Comparison of ENCODE assay signal across 8 cellular contexts in the genomic region with DNA sequence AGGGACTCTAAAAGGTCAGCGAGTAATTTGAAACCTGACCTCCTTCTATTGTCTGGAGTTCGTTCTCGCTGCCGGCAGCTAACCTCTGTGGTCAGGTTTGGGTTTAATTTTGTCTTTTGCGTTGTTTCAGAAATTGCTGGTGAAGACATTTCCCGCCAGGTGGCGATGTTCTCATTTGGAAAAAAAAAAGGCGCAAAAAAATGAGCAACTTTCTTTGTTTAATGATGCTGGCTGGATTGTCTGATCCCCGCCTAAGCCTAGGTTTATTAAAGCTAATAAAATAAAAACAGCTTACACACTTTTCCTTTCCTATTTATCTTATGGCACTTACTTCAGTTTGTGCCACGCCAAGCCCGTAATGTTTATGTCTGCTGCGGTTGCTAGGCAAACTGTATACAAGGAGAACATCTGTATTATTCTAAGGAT.
DNase-seq lines count a peak whose midpoint lies in the region; ATAC-seq and TF ChIP-seq lines count a peak whose summit lies in the region.

No MANE protein-coding gene starts in this region.

- TF ChIP-seq EP300 in tibial nerve (IDR thresholded peaks at IDR 0.05): no peak

- H3K4me1 ChIP-seq in iPS-18a (ENCODE audit: control insufficient read depth, low read depth, low read length) (peaks cover 4% of the 10 kb centered on the region), tibial nerve (peaks cover 0 to 7% (median 2%) of the 10 kb centered on the region in 4 donors)

- H3K27ac Mint-ChIP-seq in activated naive CD8-positive, alpha-beta T cell treated with anti-CD3 and anti-CD28 coated beads for 36 hours: no peak overlapping the region

- H3K4me1 Mint-ChIP-seq in activated naive CD8-positive, alpha-beta T cell treated with anti-CD3 and anti-CD28 coated beads for 36 hours: no peaks in the 10 kb centered on the region

- H3K27ac ChIP-seq in 22Rv1 (no peak overlapping the region), iPS-18a (ENCODE audit: low read length) (no peak overlapping the region), tibial nerve (no peak overlapping the region)

- no peaks in the 10 kb centered on the region for H3K9me3 ChIP-seq in iPS-18a (ENCODE audit: control insufficient read depth, low read depth, low read length)
- H3K9me3 ChIP-seq in tibial nerve: no peaks in the 10 kb centered on the region

- peak; percentile 19 for DNase-seq in Daoy (ENCODE audit: low read depth)
- DNase-seq in NB4 (ENCODE audit: low read depth): peak; percentile 55
- DNase-seq in activated naive CD8-positive, alpha-beta T cell treated with anti-CD3 and anti-CD28 coated beads for 36 hours: peak; percentile 5
- DNase-seq in tibial nerve (ENCODE audit: low spot score in 2 of 2): peak in 1 of 2 donors; percentile 44
- DNase-seq in activated CD8-positive, alpha-beta memory T cell treated with anti-CD3 and anti-CD28 coated beads, Interleukin-2, amount 50 U/mL, for 48 hours: no peak

- no peak for ATAC-seq in HG03039 (IDR thresholded peaks at IDR 0.05; ENCODE audit: unreplicated experiment)

- peaks cover 35% of the 10 kb centered on the region for H3K27me3 Mint-ChIP-seq in activated naive CD8-positive, alpha-beta T cell treated with anti-CD3 and anti-CD28 coated beads for 36 hours

- TF ChIP-seq POLR2A in NB4 (IDR thresholded peaks at IDR 0.05; ENCODE audit: extremely low read depth, insufficient read length): no peak
- TF ChIP-seq POLR2A in tibial nerve (IDR thresholded peaks at IDR 0.05): no peak

- no peaks in the 10 kb centered on the region for H3K36me3 Mint-ChIP-seq in activated naive CD8-positive, alpha-beta T cell treated with anti-CD3 and anti-CD28 coated beads for 36 hours

- H3K9ac ChIP-seq in iPS-18a (ENCODE audit: low read length): no peak overlapping the region

- H3K27me3 ChIP-seq in iPS-18a (ENCODE audit: control insufficient read depth, insufficient read depth, low read length) (no peaks in the 10 kb centered on the region), tibial nerve (no peaks in the 10 kb centered on the region)

- H3K9me3 Mint-ChIP-seq in activated naive CD8-positive, alpha-beta T cell treated with anti-CD3 and anti-CD28 coated beads for 36 hours: no peaks in the 10 kb centered on the region

- H3K4me3 ChIP-seq in NB4 (ENCODE audit: low read depth, low read length) (no peak overlapping the region), iPS-18a (ENCODE audit: low read length) (peak overlapping the region; percentile 20), tibial nerve (no peak overlapping the region)

- no peaks in the 10 kb centered on the region for H3K36me3 ChIP-seq in iPS-18a (ENCODE audit: control insufficient read depth, low read depth, low read length)
- H3K36me3 ChIP-seq in tibial nerve: no peaks in the 10 kb centered on the region

- TF ChIP-seq CTCF in 22Rv1 (IDR thresholded peaks at IDR 0.05) (peak; percentile 78), NB4 (IDR thresholded peaks at IDR 0.05; ENCODE audit: low read depth, low read length) (peak; percentile 65), tibial nerve (IDR thresholded peaks at IDR 0.05) (peak in 4 of 5 experiments; percentile 35 to 58 (median 46))

- H3K4me3 Mint-ChIP-seq in activated naive CD8-positive, alpha-beta T cell treated with anti-CD3 and anti-CD28 coated beads for 36 hours: no peak overlapping the region

- WGBS in tibial nerve, 2 donors: 10 to 12% methylated on average over 12 of the region's 12 CpGs
